In the genomic region with DNA sequence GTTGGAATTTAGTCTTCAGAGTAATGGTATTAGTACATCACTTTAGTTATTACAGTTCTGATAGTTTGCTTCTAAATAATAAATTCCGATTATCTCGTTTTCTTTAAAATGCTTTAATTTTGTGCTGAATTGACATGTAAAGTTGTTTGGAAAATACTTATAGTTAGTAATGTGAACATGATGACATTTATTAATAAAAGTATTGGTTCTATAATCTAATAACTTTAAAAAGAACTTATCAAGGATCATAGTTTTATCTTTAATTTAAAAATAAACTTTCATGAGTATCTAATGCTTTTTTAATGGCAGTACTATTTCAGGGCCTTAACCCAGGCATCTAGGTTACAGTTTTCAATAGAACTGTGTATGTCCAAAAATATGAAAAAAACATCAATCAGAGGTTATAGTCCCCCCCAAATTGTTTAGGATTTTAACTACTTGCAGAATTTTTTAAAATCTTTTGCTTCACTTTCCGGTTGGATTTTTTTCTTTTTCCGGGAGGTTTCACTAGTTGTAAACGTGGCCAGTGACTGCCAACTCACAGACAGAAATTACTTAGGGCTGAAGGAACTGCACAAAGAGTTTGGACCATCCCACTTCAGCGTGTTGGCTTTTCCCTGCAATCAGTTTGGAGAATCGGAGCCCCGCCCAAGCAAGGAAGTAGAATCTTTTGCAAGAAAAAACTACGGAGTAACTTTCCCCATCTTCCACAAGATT, we compare ENCODE assay signal across 8 cellular contexts. TPM values are rescaled to one million over a fixed set of nuclear protein-coding genes. Genes with fewer than 3 reads are reported as not detected.
DNase-seq lines count a peak whose midpoint lies in the region; ATAC-seq and TF ChIP-seq lines count a peak whose summit lies in the region.
"Had no signal": no experiment of that assay in that cellular context is flagged by ENCODE, and none has a peak within 500 bp of the region (broad histone marks: within the 10 kb centered on the region; RNA-seq: fewer than 3 reads in every experiment).

No MANE protein-coding gene starts in this region.

- H3K4me1 ChIP-seq in duodenal mucosa (ENCODE audit: control insufficient read depth in 1 of 2, insufficient read depth in 2 of 2, low read length in 2 of 2) (peaks cover 7% of the 10 kb centered on the region in 2 donors), lower lobe of right lung (no peaks in the 10 kb centered on the region), vagina (peaks cover 7% of the 10 kb centered on the region)

- H3K9ac ChIP-seq in duodenal mucosa (ENCODE audit: low read depth in 1 of 2, low read length in 2 of 2): no peak overlapping the region

- no peak for TF ChIP-seq POLR2A in vagina (IDR thresholded peaks at IDR 0.05)

- H3K36me3 ChIP-seq in duodenal mucosa (ENCODE audit: control insufficient read depth in 1 of 2, insufficient read depth in 2 of 2, low read length in 2 of 2) (no peaks in the 10 kb centered on the region), lower lobe of right lung (no peaks in the 10 kb centered on the region), vagina (peaks cover 0 to 14% of the 10 kb centered on the region in 2 donors)

- intact Hi-C loops in lower lobe of right lung (cut with DNase I) (no loop called here), vagina (cut with DNase I) (no loop called here)

- peaks cover 5 to 8% of the 10 kb centered on the region in 2 donors for H3K27me3 ChIP-seq in duodenal mucosa (ENCODE audit: control insufficient read depth in 1 of 2, insufficient read depth in 2 of 2, low read length in 2 of 2)
- H3K27me3 ChIP-seq in lower lobe of right lung (ENCODE audit: low read depth): no peaks in the 10 kb centered on the region
- H3K27me3 ChIP-seq in vagina: no peaks in the 10 kb centered on the region

- TF ChIP-seq CTCF in LNCaP clone FGC (IDR thresholded peaks at IDR 0.05; ENCODE audit: control insufficient read depth, extremely low read depth, insufficient read depth) (no peak), lower lobe of right lung (IDR thresholded peaks at IDR 0.05) (no peak), vagina (IDR thresholded peaks at IDR 0.05) (no peak)

- ATAC-seq in lower lobe of right lung (peak in 1 of 2 donors; percentile 56), GM21576 (IDR thresholded peaks at IDR 0.05; ENCODE audit: unreplicated experiment) (no peak), HG03571 (IDR thresholded peaks at IDR 0.05; ENCODE audit: unreplicated experiment) (no peak)

- H3K9me3 ChIP-seq in duodenal mucosa (ENCODE audit: control insufficient read depth in 1 of 2, low read length in 2 of 2): no peaks in the 10 kb centered on the region
- H3K9me3 ChIP-seq in lower lobe of right lung: no peaks in the 10 kb centered on the region
- no peaks in the 10 kb centered on the region for H3K9me3 ChIP-seq in vagina

- H3K27ac ChIP-seq in duodenal mucosa (ENCODE audit: low read depth, low read length): no peak overlapping the region
- no peak overlapping the region for H3K27ac ChIP-seq in lower lobe of right lung
- peak overlapping the region; percentile 76 for H3K27ac ChIP-seq in vagina

- peak overlapping the region; percentile 54 for H3K4me3 ChIP-seq in LNCaP clone FGC (ENCODE audit: low read depth, low read length)
- H3K4me3 ChIP-seq in duodenal mucosa (ENCODE audit: low read depth in 1 of 2, low read length in 2 of 2): peak overlapping the region; percentile 11 to 55
- peak overlapping the region; percentile 43 for H3K4me3 ChIP-seq in lower lobe of right lung
- H3K4me3 ChIP-seq in vagina: peak overlapping the region; percentile 43 to 45

- DNase-seq in LNCaP clone FGC (ENCODE audit: low read depth) (peak; percentile 42), lower lobe of right lung (no peak), vagina (ENCODE audit: extremely low spot score in 2 of 2) (peak in 1 of 2 donors; percentile 92), NCI-H510A treated with DMSO at 0.1 percent for 48 hours (lab: John Stamatoyannopoulos, UW) (no peak)

RNA-seq across cellular contexts. Expression of a gene that starts 0.7 kb away (rescaled TPM):
- 10.8 TPM for total RNA-seq in lower lobe of right lung
- 22.1 TPM for total RNA-seq in vagina

RNA-seq across cellular contexts. Expression of a gene that starts 12.3 kb away (rescaled TPM):
- total RNA-seq in lower lobe of right lung: 0.24 TPM
- not detected for total RNA-seq in vagina
- total RNA-seq: dermis microvascular lymphatic vessel endothelial cell had no signal

RNA-seq across cellular contexts. Expression of a gene that starts 58.2 kb away (rescaled TPM):
- total RNA-seq in lower lobe of right lung (9.6 TPM), vagina (1.2 TPM)
